ENCODE assay signal across 35 cellular contexts in genomic region chr16:82589407-82589806, GRCh38. TPM values are rescaled to one million over a fixed set of nuclear protein-coding genes. Genes with fewer than 3 reads are reported as not detected.
"Had no signal": no experiment of that assay in that cellular context is flagged by ENCODE, and none has a peak within 500 bp of the region (broad histone marks: within the 10 kb centered on the region; RNA-seq: fewer than 3 reads in every experiment).

No MANE protein-coding gene starts in this region.

- H3K9me3 ChIP-seq: adrenal gland, ascending aorta, body of pancreas, breast epithelium had no signal

- DNase-seq: activated effector memory CD4-positive, alpha-beta T cell treated with anti-CD3 and anti-CD28 coated beads, Interleukin-2, amount 50 U/mL, for 16 hours; activated effector memory CD4-positive, alpha-beta T cell treated with Interleukin-2 at 50 U/mL for 16 hours; activated gamma-delta T cell; activated gamma-delta T cell treated with Interleukin-2 at 50 U/mL for 16 hours; activated naive CD4-positive, alpha-beta T cell; activated naive CD4-positive, alpha-beta T cell treated with anti-CD3 and anti-CD28 coated beads for 36 hours; activated naive CD4-positive, alpha-beta T cell treated with anti-CD3 and anti-CD28 coated beads, Interleukin-2, amount 10 ng/mL, durations not matched to agents 7 days and 5 days; activated naive CD4-positive, alpha-beta T cell treated with anti-CD3 and anti-CD28 coated beads, Interleukin-2, amount 50 U/mL, for 16 hours; activated naive CD4-positive, alpha-beta T cell treated with Interleukin-2 at 50 U/mL for 16 hours; activated naive CD8-positive, alpha-beta T cell treated with anti-CD3 and anti-CD28 coated beads for 36 hours; activated naive CD8-positive, alpha-beta T cell treated with anti-CD3 and anti-CD28 coated beads, Interleukin-2, amount 10 ng/mL, durations not matched to agents 7 days and 5 days; activated naive CD8-positive, alpha-beta T cell treated with anti-CD3 and anti-CD28 coated beads, Interleukin-2, amount 50 U/mL, for 24 hours; activated T-cell treated with anti-CD3 and anti-CD28 coated beads for 4 hours; activated T-cell treated with anti-CD3 and anti-CD28 coated beads, Interleukin-2, amount 50 U/mL, for 1 hour; activated T-cell treated with anti-CD3 and anti-CD28 coated beads, Interleukin-2, amount 50 U/mL, for 24 hours; activated T-cell treated with anti-CD3 and anti-CD28 coated beads, Interleukin-2, amount 50 U/mL, for 4 hours; activated T-cell treated with anti-CD3 and anti-CD28 coated beads, Interleukin-2, amount 50 U/mL, for 48 hours; activated T-cell treated with anti-CD3 and anti-CD28 coated beads, Interleukin-2, amount 50 U/mL, for 72 hours; adrenal gland; amniotic stem cell; amygdala; anterior cingulate cortex; aorta; body of pancreas; brain microvascular endothelial cell; caudate nucleus; central memory CD4-positive, alpha-beta T cell; cerebellar nuclear complex had no signal

- H3K4me3 ChIP-seq: adrenal gland, ascending aorta, body of pancreas, breast epithelium, cardiac muscle cell had no signal

- H3K27me3 ChIP-seq: adrenal gland, ascending aorta, body of pancreas, brain microvascular endothelial cell, breast epithelium, cardiac muscle cell had no signal

- ATAC-seq: activated naive CD4-positive, alpha-beta T cell treated with anti-CD3 and anti-CD28 coated beads, Interleukin-2, amount 50 U/mL, for 72 hours; activated naive CD8-positive, alpha-beta T cell treated with anti-CD3 and anti-CD28 coated beads, Interleukin-2, amount 50 U/mL, for 24 hours; activated T-cell treated with anti-CD3 and anti-CD28 coated beads, Interleukin-2, amount 50 U/mL, for 4 hours; activated T-cell treated with anti-CD3 and anti-CD28 coated beads, Interleukin-2, amount 50 U/mL, for 72 hours; activated T-helper 17 cell treated with anti-CD3 and anti-CD28 coated beads, Interleukin-2, amount 50 U/mL, for 72 hours; body of pancreas had no signal

- H3K36me3 ChIP-seq: adrenal gland, ascending aorta, brain microvascular endothelial cell, breast epithelium, cardiac muscle cell had no signal

- H3K27ac ChIP-seq: adrenal gland, ascending aorta, body of pancreas, brain microvascular endothelial cell, breast epithelium, cardiac muscle cell had no signal

- H3K4me1 ChIP-seq: adrenal gland, ascending aorta, body of pancreas, breast epithelium had no signal

RNA-seq across cellular contexts. Expression of gene CDH13, which starts 37.4 kb away (rescaled TPM):
- total RNA-seq: activated naive CD4-positive, alpha-beta T cell treated with anti-CD3 and anti-CD28 coated beads for 36 hours; activated naive CD4-positive, alpha-beta T cell treated with anti-CD3 and anti-CD28 coated beads, Interleukin-2, amount 50 U/mL, for 72 hours; activated naive CD8-positive, alpha-beta T cell treated with anti-CD3 and anti-CD28 coated beads for 36 hours; activated naive CD8-positive, alpha-beta T cell treated with anti-CD3 and anti-CD28 coated beads, Interleukin-2, amount 10 ng/mL, durations not matched to agents 7 days and 5 days; activated T-cell treated with anti-CD3 and anti-CD28 coated beads, Interleukin-2, amount 50 U/mL, for 4 hours; activated T-cell treated with anti-CD3 and anti-CD28 coated beads, Interleukin-2, amount 50 U/mL, for 72 hours; activated T-helper 1 cell treated with anti-CD3 and anti-CD28 coated beads, Interleukin-12 subunit alpha, Interleukin-12 subunit beta, Interleukin-2, Interleukin-4 antibody, amounts not matched to agents 30 ng/mL and 10 ng/mL and 1 ng/mL, durations not matched to agents 14 hours and 24 hours and 36 hours; activated T-helper 17 cell treated with anti-CD3 and anti-CD28 coated beads, Interleukin-2, amount 50 U/mL, for 72 hours; activated T-helper 2 cell treated with anti-CD3 and anti-CD28 coated beads, Interferon-gamma antibody, Interleukin-2, Interleukin-4, amounts not matched to agents 10 μg/mL and 5 μg/mL and 100 μg/mL, durations not matched to agents 14 hours and 24 hours and 36 hours had no signal
